Comparison of ENCODE assay signal across 24 cellular contexts in the genomic region with DNA sequence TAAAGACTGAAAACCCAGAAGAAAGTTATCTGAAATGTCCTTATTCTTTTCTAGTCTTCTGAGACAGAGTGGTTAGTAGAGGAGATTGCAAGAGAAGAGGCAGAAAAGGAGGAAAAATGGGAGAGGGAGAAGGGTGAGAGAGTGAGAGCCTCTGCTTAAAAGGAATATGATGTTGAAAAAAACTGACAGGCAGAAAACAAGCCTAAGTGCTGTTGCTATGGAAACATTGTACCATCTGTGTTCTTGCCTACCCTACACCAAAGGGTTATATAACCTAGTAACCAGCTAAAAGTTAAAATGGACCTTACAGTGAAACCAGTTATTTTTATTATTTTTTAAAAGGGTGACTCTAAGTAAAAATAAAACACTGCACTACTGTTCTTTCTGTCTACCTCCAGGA. TPM values are rescaled to one million over a fixed set of nuclear protein-coding genes. Genes with fewer than 3 reads are reported as not detected.
DNase-seq lines count a peak whose midpoint lies in the region; ATAC-seq and TF ChIP-seq lines count a peak whose summit lies in the region.
"Had no signal": no experiment of that assay in that cellular context is flagged by ENCODE, and none has a peak within 500 bp of the region (broad histone marks: within the 10 kb centered on the region; RNA-seq: fewer than 3 reads in every experiment).

No MANE protein-coding gene starts in this region.

- H3K36me3 ChIP-seq in SK-N-SH (replicated peaks in 1 of 2; ENCODE audit: control insufficient read depth in 1 of 2, insufficient read depth in 2 of 2, low read length in 1 of 2): no peaks in the 10 kb centered on the region
- no peaks in the 10 kb centered on the region for H3K36me3 ChIP-seq in vagina
- H3K36me3 ChIP-seq in gastroesophageal sphincter: no peaks in the 10 kb centered on the region
- H3K36me3 ChIP-seq: adrenal gland; BLaER1 treated with 17β-estradiol and CSF1 and Interleukin-3, amounts not matched to agents 10 nM and 100 nM; right atrium auricular region; uterus had no signal

- CTCF ChIA-PET in SK-N-SH (lab: Yijun Ruan, JAX): no interaction called here

- peak; percentile 31; the same call in 1 of the 3 replicates for ATAC-seq in SK-N-SH treated with all-trans-retinoic acid at 6 μM for 48 hours
- no peak for ATAC-seq in gastroesophageal sphincter
- no peak for ATAC-seq in HG03097 (IDR thresholded peaks at IDR 0.05; ENCODE audit: low FRiP score, unreplicated experiment)
- ATAC-seq: foreskin keratinocyte had no signal

- TF ChIP-seq EP300 in SK-N-SH (IDR thresholded peaks at IDR 0.05; ENCODE audit: borderline replicate concordance in 1 of 2, low read depth in 1 of 2, low read length in 1 of 2) (no peak), gastroesophageal sphincter (IDR thresholded peaks at IDR 0.05) (no peak)

- H3K9me2 ChIP-seq in SK-N-SH: no peaks in the 10 kb centered on the region

- no peak overlapping the region for H3K4me2 ChIP-seq in SK-N-SH
- H3K4me2 ChIP-seq: BLaER1 treated with 17β-estradiol and CSF1 and Interleukin-3, amounts not matched to agents 10 nM and 100 nM had no signal

- DNase-seq in SK-N-SH (no peak), NCI-H524 (lab: John Stamatoyannopoulos, UW) (peak; percentile 15 to 77), dorsolateral prefrontal cortex (no peak), head of caudate nucleus (no peak), vagina (ENCODE audit: extremely low spot score in 2 of 2) (no peak)
- DNase-seq: activated B cell treated with CpG ODN at 0.5 μM for 24 hours; activated CD4-positive, alpha-beta memory T cell treated with anti-CD3 and anti-CD28 coated beads for 36 hours; activated T-cell treated with anti-CD3 and anti-CD28 coated beads for 4 hours; adrenal gland; erythroblast; foreskin keratinocyte; H7; Karpas-422; mammary epithelial cell; NCI-H1092; RPMI8226; stimulated activated CD4-positive, alpha-beta T cell treated with anti-CD3 and anti-CD28 coated beads, Interleukin-12 subunit alpha, Interleukin-12 subunit beta, amount 100 ng/mL, for 4 hours; uterus had no signal

- H3K4me3 ChIP-seq in SK-N-SH (ENCODE audit: low read depth in 2 of 2, low read length in 1 of 2) (no peak overlapping the region), dorsolateral prefrontal cortex (no peak overlapping the region), vagina (no peak overlapping the region), gastroesophageal sphincter (no peak overlapping the region)
- H3K4me3 ChIP-seq: adrenal gland; BLaER1 treated with 17β-estradiol and CSF1 and Interleukin-3, amounts not matched to agents 10 nM and 100 nM; right atrium auricular region; SK-N-MC; uterus had no signal

- POLR2A ChIA-PET in SK-N-SH (lab: Yijun Ruan, JAX): no interaction called here

- TF ChIP-seq CTCF in SK-N-SH (IDR thresholded peaks at IDR 0.05): no peak
- TF ChIP-seq CTCF in dorsolateral prefrontal cortex (IDR thresholded peaks at IDR 0.05 in 54 of 56, conservative IDR thresholded peaks at IDR 0.05 in 2 of 56; ENCODE audit: low read depth in 1 of 56, partially characterized antibody in 56 of 56): no peak
- TF ChIP-seq CTCF in vagina (IDR thresholded peaks at IDR 0.05): no peak
- TF ChIP-seq CTCF in gastroesophageal sphincter (IDR thresholded peaks at IDR 0.05): no peak

- H2AFZ ChIP-seq in SK-N-SH (ENCODE audit: low read depth): no peak overlapping the region

- TF ChIP-seq POLR2A in vagina (IDR thresholded peaks at IDR 0.05): no peak
- no peak for TF ChIP-seq POLR2A in gastroesophageal sphincter (IDR thresholded peaks at IDR 0.05)

- H3K9me3 ChIP-seq in SK-N-SH (no peaks in the 10 kb centered on the region), vagina (no peaks in the 10 kb centered on the region), gastroesophageal sphincter (no peaks in the 10 kb centered on the region)
- H3K9me3 ChIP-seq: adrenal gland; BLaER1 treated with 17β-estradiol and CSF1 and Interleukin-3, amounts not matched to agents 10 nM and 100 nM; right atrium auricular region; uterus had no signal

- intact Hi-C loops in dorsolateral prefrontal cortex (cut with DNase I) (no loop called here), head of caudate nucleus (cut with DNase I) (no loop called here), vagina (cut with DNase I) (no loop called here)

- H3F3A ChIP-seq in SK-N-SH (replicated peaks; ENCODE audit: insufficient read depth): no peaks in the 10 kb centered on the region

- H3K27ac ChIP-seq in SK-N-SH (ENCODE audit: low read depth in 2 of 2, low read length in 1 of 2) (no peak overlapping the region), dorsolateral prefrontal cortex (peak overlapping the region in 52 of 59 donors; percentile 0 to 91 (median 57)), vagina (no peak overlapping the region), gastroesophageal sphincter (no peak overlapping the region)
- H3K27ac ChIP-seq: adrenal gland; BLaER1 treated with 17β-estradiol and CSF1 and Interleukin-3, amounts not matched to agents 10 nM and 100 nM; foreskin keratinocyte; right atrium auricular region; SK-N-MC; uterus had no signal

- H3K27me3 ChIP-seq in SK-N-SH (ENCODE audit: insufficient read depth) (no peaks in the 10 kb centered on the region), dorsolateral prefrontal cortex (no peaks in the 10 kb centered on the region), vagina (no peaks in the 10 kb centered on the region), gastroesophageal sphincter (no peaks in the 10 kb centered on the region)
- H3K27me3 ChIP-seq: adrenal gland; BLaER1 treated with 17β-estradiol and CSF1 and Interleukin-3, amounts not matched to agents 10 nM and 100 nM; right atrium auricular region; uterus had no signal

- H3K9ac ChIP-seq in SK-N-SH: no peak overlapping the region
- H3K9ac ChIP-seq: BLaER1 treated with 17β-estradiol and CSF1 and Interleukin-3, amounts not matched to agents 10 nM and 100 nM had no signal

- no peaks in the 10 kb centered on the region for H4K20me1 ChIP-seq in SK-N-SH (ENCODE audit: insufficient read depth)
- H4K20me1 ChIP-seq: BLaER1 treated with 17β-estradiol and CSF1 and Interleukin-3, amounts not matched to agents 10 nM and 100 nM had no signal

- H3K4me1 ChIP-seq in SK-N-SH (ENCODE audit: control insufficient read depth in 1 of 2, insufficient read depth in 2 of 2, low read depth in 1 of 2, low read length in 1 of 2) (peaks cover 0 to 2% of the 10 kb centered on the region in 2 experiments; a peak in 2 of 4 replicates), vagina (no peaks in the 10 kb centered on the region), gastroesophageal sphincter (peaks cover 0 to 27% (median 0%) of the 10 kb centered on the region in 3 donors)
- H3K4me1 ChIP-seq: adrenal gland; BLaER1 treated with 17β-estradiol and CSF1 and Interleukin-3, amounts not matched to agents 10 nM and 100 nM; foreskin keratinocyte; right atrium auricular region; uterus had no signal

- TF ChIP-seq RAD21 in SK-N-SH (IDR thresholded peaks at IDR 0.05; ENCODE audit: low read length): no peak

- no peaks in the 10 kb centered on the region for H3K79me2 ChIP-seq in SK-N-SH (ENCODE audit: insufficient read depth)

TF ChIP-seq in SK-N-SH treated with all-trans-retinoic acid at 6 μM for 48 hours, 23 proteins besides CTCF, POLR2A, EP300 and RAD21 (continues in another document):
- TF ChIP-seq, protein P1, sequence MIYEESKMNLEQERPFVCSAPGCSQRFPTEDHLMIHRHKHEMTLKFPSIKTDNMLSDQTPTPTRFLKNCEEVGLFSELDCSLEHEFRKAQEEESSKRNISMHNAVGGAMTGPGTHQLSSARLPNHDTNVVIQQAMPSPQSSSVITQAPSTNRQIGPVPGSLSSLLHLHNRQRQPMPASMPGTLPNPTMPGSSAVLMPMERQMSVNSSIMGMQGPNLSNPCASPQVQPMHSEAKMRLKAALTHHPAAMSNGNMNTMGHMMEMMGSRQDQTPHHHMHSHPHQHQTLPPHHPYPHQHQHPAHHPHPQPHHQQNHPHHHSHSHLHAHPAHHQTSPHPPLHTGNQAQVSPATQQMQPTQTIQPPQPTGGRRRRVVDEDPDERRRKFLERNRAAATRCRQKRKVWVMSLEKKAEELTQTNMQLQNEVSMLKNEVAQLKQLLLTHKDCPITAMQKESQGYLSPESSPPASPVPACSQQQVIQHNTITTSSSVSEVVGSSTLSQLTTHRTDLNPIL (CRISPR knock-in tag; IDR thresholded peaks at IDR 0.05; ENCODE audit: low read depth): no peak
- no peak for TF ChIP-seq ESRRG (CRISPR knock-in tag; IDR thresholded peaks at IDR 0.05)
- TF ChIP-seq PPARA (CRISPR knock-in tag; IDR thresholded peaks at IDR 0.05; ENCODE audit: borderline replicate concordance): no peak
- TF ChIP-seq SNAI2 (CRISPR knock-in tag; IDR thresholded peaks at IDR 0.05): no peak
- TF ChIP-seq RARB (CRISPR knock-in tag; IDR thresholded peaks at IDR 0.05): no peak
- no peak for TF ChIP-seq ZNF70 (CRISPR knock-in tag; IDR thresholded peaks at IDR 0.05)
- no peak for TF ChIP-seq BACH2 (CRISPR knock-in tag; IDR thresholded peaks at IDR 0.05; ENCODE audit: borderline replicate concordance)
- TF ChIP-seq ARNTL (CRISPR knock-in tag; IDR thresholded peaks at IDR 0.05; ENCODE audit: borderline replicate concordance, low read depth): no peak

TF ChIP-seq in SK-N-SH, 30 proteins besides CTCF, POLR2A, EP300 and RAD21 (continues in another document):
- TF ChIP-seq TCF12 (IDR thresholded peaks at IDR 0.05) (no peak), GABPA (IDR thresholded peaks at IDR 0.05; ENCODE audit: low read depth) (no peak), RFX5 (IDR thresholded peaks at IDR 0.05; ENCODE audit: low read length) (no peak), PBX3 (IDR thresholded peaks at IDR 0.05) (no peak), NFIC (IDR thresholded peaks at IDR 0.05; ENCODE audit: borderline replicate concordance) (no peak)

RNA-seq across cellular contexts. Expression of gene SH3BGRL2, which starts 28.3 kb away (rescaled TPM):
- 1.4 and 1.6 TPM in 2 replicates for polyA plus RNA-seq in SK-N-SH (2012; rRNA removed)
- polyA plus RNA-seq in SK-N-SH (2012; cell fraction: cytosol; rRNA removed): 2.5 and 3.3 TPM in 2 replicates
- 0.73 and 1.1 TPM in 2 replicates for polyA plus RNA-seq in SK-N-SH (2012; cell fraction: nucleus; rRNA removed)
- total RNA-seq in dorsolateral prefrontal cortex (10 to 100 TPM; 23.5 to 92.8 (median 60.9) TPM), vagina (38.3 TPM), gastroesophageal sphincter (10 to 100 TPM; 24.4 to 52.3 (median 33.2) TPM)
- total RNA-seq: activated B cell treated with CpG ODN at 0.5 μM for 24 hours had no signal

Comparison
In these comparisons a context has a peak if more than half of its experiments do, and no peak if none do; other contexts are left out.
1. DNase-seq: peak in NCI-H524 (2 of 2); none in SK-N-SH (single experiment), dorsolateral prefrontal cortex (0 of 10), head of caudate nucleus (0 of 42) and vagina (0 of 2).
2. H3K27ac ChIP-seq: peak in dorsolateral prefrontal cortex (52 of 59); none in SK-N-SH (0 of 2), vagina (single experiment) and gastroesophageal sphincter (0 of 4).